26 cellular contexts compared by ENCODE assay signal in genomic region chr1:11782127-11782708, GRCh38. TPM values are rescaled to one million over a fixed set of nuclear protein-coding genes. Genes with fewer than 3 reads are reported as not detected.
A peak's percentile ranks its signal among the peaks of the same experiment; 100 is the strongest.
DNase-seq lines count a peak whose midpoint lies in the region; ATAC-seq and TF ChIP-seq lines count a peak whose summit lies in the region.
"Had no signal": no experiment of that assay in that cellular context is flagged by ENCODE, and none has a peak within 500 bp of the region (broad histone marks: within the 10 kb centered on the region; RNA-seq: fewer than 3 reads in every experiment).

No MANE protein-coding gene starts in this region.

- WGBS in aorta, 2 donors = 82 to 86% methylated on average over 6 of the region's 6 CpGs

- no peak overlapping the region for H2AFZ ChIP-seq in osteoblast (ENCODE audit: low read length)
- H2AFZ ChIP-seq: GM23338 had no signal

- no peaks in the 10 kb centered on the region for H3K36me3 Mint-ChIP-seq in activated CD4-positive, alpha-beta memory T cell treated with anti-CD3 and anti-CD28 coated beads for 36 hours
- H3K36me3 Mint-ChIP-seq: CD14-positive monocyte; CD8-positive, alpha-beta memory T cell had no signal

- CTCF ChIA-PET in activated CD4-positive, alpha-beta memory T cell treated with anti-CD3 and anti-CD28 coated beads for 36 hours (lab: Charles Lee) = no interaction called here

- no peaks in the 10 kb centered on the region for H3K4me1 Mint-ChIP-seq in activated CD4-positive, alpha-beta memory T cell treated with anti-CD3 and anti-CD28 coated beads for 36 hours (ENCODE audit: low read depth)

- intact Hi-C loops in left cardiac atrium (cut with DNase I) (loop anchor here in 1 of 2 donors (5.0 kb wide), 1 partner anchor 45 kb away; the partner anchor contains the start of gene AGTRAP), left ventricle myocardium inferior (cut with micrococcal nuclease) (no loop called here), aorta (cut with DNase I) (no loop called here)
- intact Hi-C loops in activated CD4-positive, alpha-beta memory T cell treated with anti-CD3 and anti-CD28 coated beads for 36 hours (cut with micrococcal nuclease) = no loop called here

- H3K27ac ChIP-seq in left ventricle myocardium inferior (replicated peaks) (no peak overlapping the region), osteoblast (ENCODE audit: low read depth, low read length) (no peak overlapping the region), aorta (ENCODE audit: low read depth in 1 of 2, low read length in 2 of 2) (no peak overlapping the region)
- H3K27ac ChIP-seq: A549; BLaER1 treated with 17β-estradiol and CSF1 and Interleukin-3, amounts not matched to agents 10 nM and 100 nM had no signal

- TF ChIP-seq CTCF in left ventricle myocardium inferior (IDR thresholded peaks at IDR 0.05; ENCODE audit: borderline replicate concordance) (no peak), osteoblast (IDR thresholded peaks at IDR 0.05; ENCODE audit: extremely low read depth, low read depth, low read length) (no peak)

- POLR2A ChIA-PET in activated CD4-positive, alpha-beta memory T cell treated with anti-CD3 and anti-CD28 coated beads for 36 hours (lab: Charles Lee) = no interaction called here

- H3K9me3 ChIP-seq in left ventricle myocardium inferior (replicated peaks) = no peaks in the 10 kb centered on the region
- no peaks in the 10 kb centered on the region for H3K9me3 ChIP-seq in osteoblast (ENCODE audit: low read depth, low read length)
- no peaks in the 10 kb centered on the region for H3K9me3 ChIP-seq in aorta (ENCODE audit: control insufficient read depth, low read length)
- H3K9me3 ChIP-seq: A549; BE2C; BLaER1 treated with 17β-estradiol and CSF1 and Interleukin-3, amounts not matched to agents 10 nM and 100 nM had no signal

- no peak overlapping the region for H3K27ac Mint-ChIP-seq in activated CD4-positive, alpha-beta memory T cell treated with anti-CD3 and anti-CD28 coated beads for 36 hours
- H3K27ac Mint-ChIP-seq: CD14-positive monocyte; CD4-positive, alpha-beta T cell; GM23338; H9; HFFc6 had no signal

- DNase-seq in left cardiac atrium = peak; percentile 22
- no peak for DNase-seq in left ventricle myocardium inferior
- peak; percentile 49 for DNase-seq in islet precursor cell
- peak; percentile 59 for DNase-seq in osteoblast (ENCODE audit: insufficient read length, low spot score, missing footprints)
- DNase-seq in aorta = peak; percentile 30 to 64
- DNase-seq in inferior parietal cortex (ENCODE audit: extremely low spot score) = no peak
- no peak for DNase-seq in activated CD4-positive, alpha-beta memory T cell treated with anti-CD3 and anti-CD28 coated beads for 36 hours
- DNase-seq: 8988T; ACHN; AML-193; BE2C; CD4-positive, alpha-beta T cell; CD8-positive, alpha-beta memory T cell; DMS 273 treated with DMSO at 0.1 percent for 48 hours; DMS79; EL; GDM1; H9; HFFc6 had no signal

- no peak overlapping the region for H3K4me3 ChIP-seq in left ventricle myocardium inferior
- H3K4me3 ChIP-seq in osteoblast (ENCODE audit: insufficient read depth, low read length) = no peak overlapping the region
- no peak overlapping the region for H3K4me3 ChIP-seq in aorta (ENCODE audit: low read length in 2 of 2)
- H3K4me3 ChIP-seq: A549; BLaER1 treated with 17β-estradiol and CSF1 and Interleukin-3, amounts not matched to agents 10 nM and 100 nM; GM12878; GM23338 had no signal

- no peaks in the 10 kb centered on the region for H4K20me1 ChIP-seq in osteoblast (ENCODE audit: insufficient read depth, low read length)
- H4K20me1 ChIP-seq: BLaER1 treated with 17β-estradiol and CSF1 and Interleukin-3, amounts not matched to agents 10 nM and 100 nM had no signal

- H3K27me3 Mint-ChIP-seq in activated CD4-positive, alpha-beta memory T cell treated with anti-CD3 and anti-CD28 coated beads for 36 hours = no peaks in the 10 kb centered on the region
- H3K27me3 Mint-ChIP-seq: CD4-positive, alpha-beta T cell had no signal

- no peaks in the 10 kb centered on the region for H3K9me3 Mint-ChIP-seq in activated CD4-positive, alpha-beta memory T cell treated with anti-CD3 and anti-CD28 coated beads for 36 hours
- H3K9me3 Mint-ChIP-seq: CD4-positive, alpha-beta T cell; CD8-positive, alpha-beta memory T cell; GM23338; H9; HFFc6 had no signal

- H3K4me1 ChIP-seq in left ventricle myocardium inferior = peaks cover 30% of the 10 kb centered on the region
- peaks cover 5% of the 10 kb centered on the region for H3K4me1 ChIP-seq in osteoblast (ENCODE audit: insufficient read depth, low read length)
- no peaks in the 10 kb centered on the region for H3K4me1 ChIP-seq in aorta (ENCODE audit: control insufficient read depth in 1 of 2, insufficient read depth in 2 of 2, low read length in 2 of 2)
- H3K4me1 ChIP-seq: BE2C had no signal

- H3K36me3 ChIP-seq in left ventricle myocardium inferior (no peaks in the 10 kb centered on the region), osteoblast (ENCODE audit: insufficient read depth, low read length) (no peaks in the 10 kb centered on the region), aorta (ENCODE audit: control insufficient read depth in 1 of 2, insufficient read depth in 2 of 2, low read length in 1 of 2) (no peaks in the 10 kb centered on the region)
- H3K36me3 ChIP-seq: BE2C; BLaER1 treated with 17β-estradiol and CSF1 and Interleukin-3, amounts not matched to agents 10 nM and 100 nM had no signal

- no peak overlapping the region for H3K4me2 ChIP-seq in osteoblast (ENCODE audit: insufficient read depth, low read length)
- H3K4me2 ChIP-seq: A549; BLaER1 treated with 17β-estradiol and CSF1 and Interleukin-3, amounts not matched to agents 10 nM and 100 nM; GM23338 had no signal

- ATAC-seq in left cardiac atrium = no peak
- no peak for ATAC-seq in aorta (ENCODE audit: low FRiP score)
- ATAC-seq: A549, GM12878, GM23338, HCT116 had no signal

- no peaks in the 10 kb centered on the region for H3K79me2 ChIP-seq in osteoblast (ENCODE audit: insufficient read depth, low read length)

- H3K4me3 Mint-ChIP-seq in activated CD4-positive, alpha-beta memory T cell treated with anti-CD3 and anti-CD28 coated beads for 36 hours = no peak overlapping the region
- H3K4me3 Mint-ChIP-seq: CD14-positive monocyte; CD4-positive, alpha-beta T cell; GM23338; H9; HFFc6 had no signal

- H3K27me3 ChIP-seq in left ventricle myocardium inferior (ENCODE audit: low read depth) = no peaks in the 10 kb centered on the region
- H3K27me3 ChIP-seq in osteoblast (ENCODE audit: insufficient read depth, low read length) = no peaks in the 10 kb centered on the region
- no peaks in the 10 kb centered on the region for H3K27me3 ChIP-seq in aorta (ENCODE audit: control insufficient read depth in 1 of 2, insufficient read depth in 2 of 2, low read length in 1 of 2)
- H3K27me3 ChIP-seq: BE2C; BLaER1 treated with 17β-estradiol and CSF1 and Interleukin-3, amounts not matched to agents 10 nM and 100 nM had no signal

RNA-seq across cellular contexts. Expression of gene C1orf167, which starts 20.2 kb away (rescaled TPM):
- total RNA-seq in left cardiac atrium (1 to 10 TPM; 1.2 to 1.3 TPM), left ventricle myocardium inferior (2.5 TPM), osteoblast (under 0.01 TPM in 1 of 2 replicates, not detected in the other), aorta (1 to 10 TPM; 1.3 to 3.6 TPM)
- polyA plus RNA-seq in aorta = 1 to 10 TPM in 1 of 2 donors, under 1 TPM in 1; 0.75 to 2.3 TPM
- not detected for total RNA-seq in activated CD4-positive, alpha-beta memory T cell treated with anti-CD3 and anti-CD28 coated beads for 36 hours
- total RNA-seq: CD4-positive, alpha-beta T cell; CD8-positive, alpha-beta memory T cell; H4 had no signal
- polyA plus RNA-seq: A549, CD14-positive monocyte, GM12878 had no signal

RNA-seq across cellular contexts. Expression of gene MTHFR, which starts 23.5 kb away (rescaled TPM):
- 10 to 100 TPM; 40.1 to 64.3 TPM for total RNA-seq in left cardiac atrium
- total RNA-seq in left ventricle myocardium inferior = 40.1 TPM
- 32.6 and 34.5 TPM in 2 replicates for total RNA-seq in osteoblast
- 10 to 100 TPM; 32.1 to 53.0 TPM for total RNA-seq in aorta
- polyA plus RNA-seq in aorta = 10 to 100 TPM in 1 of 2 donors, 1 to 10 TPM in 1; 4.6 to 22.0 TPM
- total RNA-seq in activated CD4-positive, alpha-beta memory T cell treated with anti-CD3 and anti-CD28 coated beads for 36 hours = 10 to 100 TPM; 12.8 to 13.3 TPM

RNA-seq across cellular contexts. Expression of gene CLCN6, which starts 23.8 kb away (rescaled TPM):
- total RNA-seq in left cardiac atrium (10 to 100 TPM; 32.1 to 49.0 TPM), left ventricle myocardium inferior (16.1 TPM), osteoblast (21.0 and 22.4 TPM in 2 replicates), aorta (10 to 100 TPM; 25.8 to 37.5 TPM)
- 10 to 100 TPM in 1 of 2 donors, 1 to 10 TPM in 1; 3.9 to 15.5 TPM for polyA plus RNA-seq in aorta
- total RNA-seq in activated CD4-positive, alpha-beta memory T cell treated with anti-CD3 and anti-CD28 coated beads for 36 hours = 10 to 100 TPM; 11.3 to 11.6 TPM

RNA-seq across cellular contexts. Expression of gene AGTRAP, which starts 46.3 kb away (rescaled TPM):
- total RNA-seq in left cardiac atrium (10 to 100 TPM; 25.4 to 25.7 TPM), left ventricle myocardium inferior (16.6 TPM), osteoblast (47.7 and 56.5 TPM in 2 replicates), aorta (10 to 100 TPM; 33.4 to 40.3 TPM)
- polyA plus RNA-seq in aorta = 10 to 100 TPM; 22.2 to 61.2 TPM
- 10 to 100 TPM; 16.5 to 18.0 TPM for total RNA-seq in activated CD4-positive, alpha-beta memory T cell treated with anti-CD3 and anti-CD28 coated beads for 36 hours

Comparison
In these comparisons a context has a peak if more than half of its experiments do, and no peak if none do; other contexts are left out.
1. DNase-seq: peak in left cardiac atrium (single experiment), islet precursor cell (single experiment), osteoblast (single experiment) and aorta (2 of 2); none in left ventricle myocardium inferior (single experiment), inferior parietal cortex (single experiment) and activated CD4-positive, alpha-beta memory T cell treated with anti-CD3 and anti-CD28 coated beads for 36 hours (single experiment).